9 cellular contexts compared by ENCODE assay signal in genomic region chr3:151460774-151461450, GRCh38. TPM values are rescaled to one million over a fixed set of nuclear protein-coding genes. Genes with fewer than 3 reads are reported as not detected.
A peak's percentile ranks its signal among the peaks of the same experiment; 100 is the strongest.
DNase-seq lines count a peak whose midpoint lies in the region; ATAC-seq and TF ChIP-seq lines count a peak whose summit lies in the region.
"Had no signal": no experiment of that assay in that cellular context is flagged by ENCODE, and none has a peak within 500 bp of the region (broad histone marks: within the 10 kb centered on the region; RNA-seq: fewer than 3 reads in every experiment).

Gene IGSF10, minus strand, starts transcription at chr3:151461061. Its CDS starts 2,352 bp downstream, at chr3:151458709.

- TF ChIP-seq CTCF in mesothelial cell of epicardium (IDR thresholded peaks at IDR 0.05; ENCODE audit: unreplicated experiment) = no peak
- no peak for TF ChIP-seq CTCF in vagina (IDR thresholded peaks at IDR 0.05)

- no peak within 1 kb of the TSS for H3K27ac Mint-ChIP-seq in activated naive CD4-positive, alpha-beta T cell treated with anti-CD3 and anti-CD28 coated beads, Interleukin-2, amount 50 U/mL, for 24 hours
- no peak within 1 kb of the TSS for H3K27ac Mint-ChIP-seq in mesothelial cell of epicardium

- H3K9me3 Mint-ChIP-seq in activated naive CD4-positive, alpha-beta T cell treated with anti-CD3 and anti-CD28 coated beads, Interleukin-2, amount 50 U/mL, for 24 hours = no peaks in the 10 kb centered on the region
- no peaks in the 10 kb centered on the region for H3K9me3 Mint-ChIP-seq in mesothelial cell of epicardium

- DNase-seq in activated naive CD4-positive, alpha-beta T cell treated with Interleukin-2 at 50 U/mL for 16 hours = no peak
- DNase-seq in mesothelial cell of epicardium (ENCODE audit: low spot score in 2 of 2, unreplicated experiment in 2 of 2) (peak in 1 of 2 experiments; percentile 42), vagina (ENCODE audit: extremely low spot score in 2 of 2) (no peak), cerebellum (ENCODE audit: low spot score) (no peak)

- peaks cover 15% of the 10 kb centered on the region for H3K27me3 Mint-ChIP-seq in activated naive CD4-positive, alpha-beta T cell treated with anti-CD3 and anti-CD28 coated beads, Interleukin-2, amount 50 U/mL, for 24 hours
- H3K27me3 Mint-ChIP-seq in mesothelial cell of epicardium (ENCODE audit: low read depth) = peaks cover 4% of the 10 kb centered on the region

- H3K9me3 ChIP-seq in duodenal mucosa (ENCODE audit: control insufficient read depth in 1 of 2, low read length in 2 of 2) (no peaks in the 10 kb centered on the region), vagina (no peaks in the 10 kb centered on the region)

- H3K4me3 Mint-ChIP-seq in activated naive CD4-positive, alpha-beta T cell treated with anti-CD3 and anti-CD28 coated beads, Interleukin-2, amount 50 U/mL, for 24 hours = peak within 1 kb of the TSS; percentile 8
- H3K4me3 Mint-ChIP-seq in mesothelial cell of epicardium = peak within 1 kb of the TSS; percentile 74

- intact Hi-C loops in vagina (cut with DNase I) = no loop called here

- H3K27me3 ChIP-seq in duodenal mucosa (ENCODE audit: control insufficient read depth in 1 of 2, insufficient read depth in 2 of 2, low read length in 2 of 2) = peaks cover 0 to 6% of the 10 kb centered on the region in 2 donors
- no peaks in the 10 kb centered on the region for H3K27me3 ChIP-seq in vagina

- ATAC-seq in GM19324 (IDR thresholded peaks at IDR 0.05; ENCODE audit: low FRiP score, unreplicated experiment) = no peak
- ATAC-seq in activated CD4-positive, CD25-positive, alpha-beta regulatory T cell treated with anti-CD3 and anti-CD28 coated beads, Interleukin-2, amount 50 U/mL, for 24 hours = no peak

- no peaks in the 10 kb centered on the region for H3K36me3 Mint-ChIP-seq in activated naive CD4-positive, alpha-beta T cell treated with anti-CD3 and anti-CD28 coated beads, Interleukin-2, amount 50 U/mL, for 24 hours
- no peaks in the 10 kb centered on the region for H3K36me3 Mint-ChIP-seq in mesothelial cell of epicardium

- H3K27ac ChIP-seq in duodenal mucosa (ENCODE audit: low read depth, low read length) (no peak within 1 kb of the TSS), vagina (no peak within 1 kb of the TSS)
- H3K27ac ChIP-seq: VCaP had no signal

- no peaks in the 10 kb centered on the region for H3K36me3 ChIP-seq in duodenal mucosa (ENCODE audit: control insufficient read depth in 1 of 2, insufficient read depth in 2 of 2, low read length in 2 of 2)
- H3K36me3 ChIP-seq in vagina = no peaks in the 10 kb centered on the region

- peak within 1 kb of the TSS in 1 of 2 donors; percentile 28 for H3K9ac ChIP-seq in duodenal mucosa (ENCODE audit: low read depth in 1 of 2, low read length in 2 of 2)

- H3K4me1 Mint-ChIP-seq in activated naive CD4-positive, alpha-beta T cell treated with anti-CD3 and anti-CD28 coated beads, Interleukin-2, amount 50 U/mL, for 24 hours = no peaks in the 10 kb centered on the region
- peaks cover 26% of the 10 kb centered on the region for H3K4me1 Mint-ChIP-seq in mesothelial cell of epicardium

- H3K4me3 ChIP-seq in duodenal mucosa (ENCODE audit: low read depth in 1 of 2, low read length in 2 of 2) = peak within 1 kb of the TSS; percentile 59 to 68
- peak within 1 kb of the TSS; percentile 34 to 37 for H3K4me3 ChIP-seq in vagina

- H3K4me1 ChIP-seq in duodenal mucosa (ENCODE audit: control insufficient read depth in 1 of 2, insufficient read depth in 2 of 2, low read length in 2 of 2) (peaks cover 0 to 4% of the 10 kb centered on the region in 2 donors), vagina (peaks cover 6% of the 10 kb centered on the region)

- no peak for TF ChIP-seq POLR2A in vagina (IDR thresholded peaks at IDR 0.05)

RNA-seq across cellular contexts. Expression of gene IGSF10, which starts in this region (rescaled TPM):
- total RNA-seq in mesothelial cell of epicardium = 5.1 to 6.0 TPM (median 5.6 TPM) in 3 replicates
- total RNA-seq in vagina = 0.49 TPM
- total RNA-seq in cerebellum = 3.9 TPM
